19 cellular contexts compared by ENCODE assay signal in genomic region chr13:61779456-61779855, GRCh38.
DNase-seq lines count a peak whose midpoint lies in the region; ATAC-seq and TF ChIP-seq lines count a peak whose summit lies in the region.
"Had no signal": no experiment of that assay in that cellular context is flagged by ENCODE, and none has a peak within 500 bp of the region (broad histone marks: within the 10 kb centered on the region; RNA-seq: fewer than 3 reads in every experiment).

No MANE protein-coding gene starts in this region.

- H4K20me1 ChIP-seq in GM23338 (replicated peaks; ENCODE audit: insufficient read depth) (no peaks in the 10 kb centered on the region), neural progenitor cell (ENCODE audit: low read depth) (no peaks in the 10 kb centered on the region)
- H4K20me1 ChIP-seq: BLaER1 had no signal

- H3K9me3 Mint-ChIP-seq in GM23338 (no peaks in the 10 kb centered on the region), endodermal cell (no peaks in the 10 kb centered on the region), neural progenitor cell (peaks cover 2% of the 10 kb centered on the region)

- no peak for TF ChIP-seq CTCF in GM23338 (conservative IDR thresholded peaks at IDR 0.05; ENCODE audit: low read depth in 2 of 2)
- no peak for TF ChIP-seq CTCF in endodermal cell (conservative IDR thresholded peaks at IDR 0.05)
- no peak for TF ChIP-seq CTCF in neural progenitor cell (IDR thresholded peaks at IDR 0.05)
- TF ChIP-seq CTCF in gastrocnemius medialis (IDR thresholded peaks at IDR 0.05 in 4 of 5, conservative IDR thresholded peaks at IDR 0.05 in 1 of 5), result no peak

- ATAC-seq in GM23338, result no peak
- no peak for ATAC-seq in gastrocnemius medialis
- no peak for ATAC-seq in HG02840 (IDR thresholded peaks at IDR 0.05; ENCODE audit: low FRiP score, unreplicated experiment)
- no peak for ATAC-seq in HG02938 (IDR thresholded peaks at IDR 0.05; ENCODE audit: unreplicated experiment)
- ATAC-seq: CD8-positive, alpha-beta T cell; HCT116 had no signal

- H2AFZ ChIP-seq in GM23338 (no peak overlapping the region), neural progenitor cell (replicated peaks) (no peak overlapping the region)
- H2AFZ ChIP-seq: GM23248 had no signal

- H3K79me2 ChIP-seq in GM23338 (replicated peaks; ENCODE audit: insufficient read depth) (no peaks in the 10 kb centered on the region), neural progenitor cell (ENCODE audit: low read depth) (no peaks in the 10 kb centered on the region)

- no peaks in the 10 kb centered on the region for H3K27me3 Mint-ChIP-seq in GM23338 (ENCODE audit: insufficient read depth, low read depth, poor library complexity)
- H3K27me3 Mint-ChIP-seq in endodermal cell (ENCODE audit: insufficient read depth), result no peaks in the 10 kb centered on the region
- no peaks in the 10 kb centered on the region for H3K27me3 Mint-ChIP-seq in neural progenitor cell (ENCODE audit: insufficient read depth, low read depth)
- H3K27me3 Mint-ChIP-seq: B cell; CD4-positive, CD25-positive, alpha-beta regulatory T cell had no signal

- no peaks in the 10 kb centered on the region for H3K36me3 ChIP-seq in GM23338 (ENCODE audit: insufficient read depth)
- no peaks in the 10 kb centered on the region for H3K36me3 ChIP-seq in endodermal cell (ENCODE audit: control insufficient read depth, insufficient read depth, low read length)
- H3K36me3 ChIP-seq in neural progenitor cell, result no peaks in the 10 kb centered on the region
- H3K36me3 ChIP-seq in gastrocnemius medialis, result no peaks in the 10 kb centered on the region
- H3K36me3 ChIP-seq: BLaER1 had no signal

- no peak overlapping the region for H3K4me3 Mint-ChIP-seq in GM23338
- no peak overlapping the region for H3K4me3 Mint-ChIP-seq in endodermal cell
- H3K4me3 Mint-ChIP-seq in neural progenitor cell, result no peak overlapping the region
- H3K4me3 Mint-ChIP-seq: B cell; CD4-positive, CD25-positive, alpha-beta regulatory T cell; CD8-positive, alpha-beta T cell; H9; HFFc6 had no signal

- H3K4me3 ChIP-seq in GM23338 (no peak overlapping the region), endodermal cell (ENCODE audit: low read length) (no peak overlapping the region), neural progenitor cell (no peak overlapping the region), gastrocnemius medialis (no peak overlapping the region)
- H3K4me3 ChIP-seq: BLaER1, GM23248 had no signal

- DNase-seq in GM23338 (ENCODE audit: low spot score), result peak; percentile 17
- peak; percentile 23 for DNase-seq in NAMALWA (ENCODE audit: low spot score)
- DNase-seq in endodermal cell, result peak; percentile 63
- DNase-seq in neural progenitor cell (ENCODE audit: low spot score), result peak; percentile 36
- DNase-seq in gastrocnemius medialis, result no peak
- DNase-seq: Caco-2; CD4-positive, CD25-positive, alpha-beta regulatory T cell; CD8-positive, alpha-beta T cell; DMS153; DND-41; GM23248; H9; HFFc6 had no signal

- no peak overlapping the region for H3K4me2 ChIP-seq in GM23338
- H3K4me2 ChIP-seq in neural progenitor cell, result peak overlapping the region; percentile 54
- H3K4me2 ChIP-seq: BLaER1 had no signal

- no peak for TF ChIP-seq POLR2A in gastrocnemius medialis (IDR thresholded peaks at IDR 0.05)

- in situ Hi-C loops in gastrocnemius medialis (cut with MboI; ENCODE audit: low sequenced_read_pairs in 4 of 4), result no loop called here

- no peaks in the 10 kb centered on the region for H3K36me3 Mint-ChIP-seq in GM23338 (ENCODE audit: low read depth)
- no peaks in the 10 kb centered on the region for H3K36me3 Mint-ChIP-seq in endodermal cell (ENCODE audit: low read depth)
- H3K36me3 Mint-ChIP-seq in neural progenitor cell, result no peaks in the 10 kb centered on the region
- H3K36me3 Mint-ChIP-seq: CD4-positive, CD25-positive, alpha-beta regulatory T cell; CD8-positive, alpha-beta T cell had no signal

- H3K9me3 ChIP-seq in endodermal cell (ENCODE audit: control insufficient read depth, low read length), result peaks cover 12% of the 10 kb centered on the region
- no peaks in the 10 kb centered on the region for H3K9me3 ChIP-seq in neural progenitor cell (ENCODE audit: low read depth)
- no peaks in the 10 kb centered on the region for H3K9me3 ChIP-seq in gastrocnemius medialis
- H3K9me3 ChIP-seq: BLaER1, Caco-2 had no signal

- WGBS in endodermal cell (ENCODE audit: insufficient coverage in 1 of 2, insufficient read length in 1 of 2), 2 experiments, result 62% methylated on average over 3 of the region's 3 CpGs; no CpG with 5 or more reads in 1 of the 2 experiments

- H3K27me3 ChIP-seq in GM23338 (ENCODE audit: insufficient read depth) (no peaks in the 10 kb centered on the region), endodermal cell (ENCODE audit: control insufficient read depth, insufficient read depth, low read length, poor library complexity, severe bottlenecking) (no peaks in the 10 kb centered on the region), neural progenitor cell (no peaks in the 10 kb centered on the region), gastrocnemius medialis (no peaks in the 10 kb centered on the region)
- H3K27me3 ChIP-seq: BLaER1 had no signal

- intact Hi-C loops in gastrocnemius medialis (cut with DNase I; ENCODE audit: low total_unique reads), result no loop called here

- no peak overlapping the region for H3K27ac Mint-ChIP-seq in GM23338
- H3K27ac Mint-ChIP-seq in endodermal cell, result no peak overlapping the region
- no peak overlapping the region for H3K27ac Mint-ChIP-seq in neural progenitor cell
- H3K27ac Mint-ChIP-seq: B cell; CD4-positive, CD25-positive, alpha-beta regulatory T cell; CD8-positive, alpha-beta T cell; HFFc6 had no signal

- H3K4me1 Mint-ChIP-seq in GM23338 (no peaks in the 10 kb centered on the region; the same call in 2 of the 3 replicates), endodermal cell (peaks cover 19% of the 10 kb centered on the region), neural progenitor cell (peaks cover 13% of the 10 kb centered on the region)
- H3K4me1 Mint-ChIP-seq: B cell; CD4-positive, CD25-positive, alpha-beta regulatory T cell had no signal

- H3K4me1 ChIP-seq in GM23338 (ENCODE audit: insufficient read depth) (no peaks in the 10 kb centered on the region), endodermal cell (ENCODE audit: control insufficient read depth, insufficient read depth, low read length) (no peaks in the 10 kb centered on the region), neural progenitor cell (peaks cover 21% of the 10 kb centered on the region), gastrocnemius medialis (no peaks in the 10 kb centered on the region)
- H3K4me1 ChIP-seq: BLaER1, Caco-2 had no signal

- H3F3A ChIP-seq in GM23338 (replicated peaks; ENCODE audit: low read depth), result no peaks in the 10 kb centered on the region
- peaks cover 20% of the 10 kb centered on the region for H3F3A ChIP-seq in neural progenitor cell (ENCODE audit: low read depth)

- no peaks in the 10 kb centered on the region for H3K9me2 ChIP-seq in GM23338 (ENCODE audit: insufficient read depth)

- H3K9ac ChIP-seq in endodermal cell (ENCODE audit: extremely low read depth, low read length, poor library complexity, severe bottlenecking), result no peak overlapping the region
- no peak overlapping the region for H3K9ac ChIP-seq in neural progenitor cell
- H3K9ac ChIP-seq: BLaER1, GM23248 had no signal

- H3K27ac ChIP-seq in GM23338 (ENCODE audit: low read depth) (no peak overlapping the region), endodermal cell (ENCODE audit: low read depth, low read length) (no peak overlapping the region), neural progenitor cell (no peak overlapping the region), gastrocnemius medialis (no peak overlapping the region)
- H3K27ac ChIP-seq: BLaER1, C4-2B, GM23248 had no signal

TF ChIP-seq in GM23338, 12 proteins besides CTCF, POLR2A, EP300 and RAD21 (continues in another document):
- TF ChIP-seq JUNB (IDR thresholded peaks at IDR 0.05; ENCODE audit: unreplicated experiment) (no peak), ZNF114 (CRISPR knock-in tag; IDR thresholded peaks at IDR 0.05) (no peak), EZH2phosphoT487 (IDR thresholded peaks at IDR 0.05; ENCODE audit: unreplicated experiment) (no peak), ETS1 (IDR thresholded peaks at IDR 0.05) (no peak), ZNF331 (CRISPR knock-in tag; IDR thresholded peaks at IDR 0.05; ENCODE audit: low read depth) (no peak), NANOG (IDR thresholded peaks at IDR 0.05; ENCODE audit: borderline replicate concordance) (no peak), CREB1 (CRISPR knock-in tag; IDR thresholded peaks at IDR 0.05; ENCODE audit: low read depth) (no peak), EZH2 (IDR thresholded peaks at IDR 0.05; ENCODE audit: low read depth, unreplicated experiment) (no peak), POLR2AphosphoS5 (IDR thresholded peaks at IDR 0.05; ENCODE audit: low read depth) (no peak)

Comparison
In these comparisons a context has a peak if more than half of its experiments do, and no peak if none do; other contexts are left out.
1. DNase-seq: peak in GM23338 (single experiment), NAMALWA (single experiment), endodermal cell (single experiment) and neural progenitor cell (single experiment); none in gastrocnemius medialis (0 of 2).